13 cellular contexts compared by ENCODE assay signal in the genomic region with DNA sequence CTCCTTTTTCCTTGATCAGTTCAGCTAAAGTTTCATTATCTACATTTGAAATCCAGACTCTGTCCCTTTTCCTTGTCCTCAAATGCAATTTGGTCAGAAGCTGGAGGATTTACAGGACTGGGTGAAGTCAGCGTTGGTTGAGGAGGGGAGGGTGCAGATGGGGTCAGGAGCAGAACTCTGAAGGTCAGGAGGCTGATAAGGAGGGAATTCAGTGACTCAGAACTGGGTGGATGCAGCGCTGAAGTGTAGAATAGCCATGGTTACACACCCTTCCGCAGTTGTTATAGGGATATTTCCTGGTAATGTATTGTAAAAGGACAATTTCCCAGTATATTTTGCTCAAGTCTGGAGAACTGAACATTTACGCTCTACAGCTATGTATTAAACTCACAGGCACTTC.
A peak's percentile ranks its signal among the peaks of the same experiment; 100 is the strongest.
DNase-seq lines count a peak whose midpoint lies in the region; ATAC-seq and TF ChIP-seq lines count a peak whose summit lies in the region.
"Had no signal": no experiment of that assay in that cellular context is flagged by ENCODE, and none has a peak within 500 bp of the region (broad histone marks: within the 10 kb centered on the region; RNA-seq: fewer than 3 reads in every experiment).

No MANE protein-coding gene starts in this region.

- H3K27me3 Mint-ChIP-seq in Caco-2 (ENCODE audit: insufficient read depth, unreplicated experiment): no peaks in the 10 kb centered on the region

- no peak overlapping the region for H4K91ac ChIP-seq in neuronal stem cell (ENCODE audit: low read depth, low read length, poor library complexity)

- no peak overlapping the region for H2AFZ ChIP-seq in neuronal stem cell (ENCODE audit: low read length)

- H3K4me2 ChIP-seq in neuronal stem cell (ENCODE audit: insufficient read depth, low read length, poor library complexity, severe bottlenecking): no peak overlapping the region

- TF ChIP-seq CTCF in Caco-2 (IDR thresholded peaks at IDR 0.05; ENCODE audit: insufficient read depth in 1 of 2, low read depth in 1 of 2, low read length in 1 of 2, severe bottlenecking in 1 of 2, unreplicated experiment in 1 of 2) (no peak), gastrocnemius medialis (IDR thresholded peaks at IDR 0.05 in 4 of 5, conservative IDR thresholded peaks at IDR 0.05 in 1 of 5) (no peak)

- intact Hi-C loops in Caco-2 (cut with micrococcal nuclease; ENCODE audit: unreplicated experiment): no loop called here
- intact Hi-C loops in gastrocnemius medialis (cut with DNase I; ENCODE audit: low total_unique reads): no loop called here

- H3K9me3 ChIP-seq in Caco-2 (peaks cover 8% of the 10 kb centered on the region), mucosa of rectum (ENCODE audit: control insufficient read depth in 2 of 2, low read length in 2 of 2) (no peaks in the 10 kb centered on the region), gastrocnemius medialis (no peaks in the 10 kb centered on the region), neuronal stem cell (replicated peaks in 1 of 2; ENCODE audit: control insufficient read depth in 2 of 2, insufficient read depth in 1 of 2, low read depth in 1 of 2, low read length in 2 of 2) (no peaks in the 10 kb centered on the region)
- H3K9me3 ChIP-seq: vagina had no signal

- H3K9me3 Mint-ChIP-seq in Caco-2 (ENCODE audit: unreplicated experiment): no peaks in the 10 kb centered on the region
- H3K9me3 Mint-ChIP-seq: T-helper 1 cell treated with Interleukin-12 subunit alpha and Interleukin-12 subunit beta and Interleukin-4 antibody, amounts not matched to agents 30 μg/mL and 1 μg/mL, for 36 hours had no signal

- no peak overlapping the region for H4K8ac ChIP-seq in neuronal stem cell (ENCODE audit: low read depth, low read length)

- no peak overlapping the region for H3K23ac ChIP-seq in neuronal stem cell (ENCODE audit: low read depth, low read length, poor library complexity)

- no peak overlapping the region for H2BK15ac ChIP-seq in neuronal stem cell (ENCODE audit: low read length)

- BruUV-seq in Caco-2 (replicated peaks; lab: Mats Ljungman, UMichigan): no TSS peak

- no peak overlapping the region for H3K18ac ChIP-seq in neuronal stem cell (ENCODE audit: low read length)

- no CpG with 5 or more reads among the region's 4 CpGs for WGBS in neuronal stem cell (ENCODE audit: extremely low coverage in 2 of 2, insufficient read length in 2 of 2, insufficient replicate concordance in 1 of 2), 2 donors

- no peaks in the 10 kb centered on the region for H3K36me3 ChIP-seq in Caco-2 (ENCODE audit: control insufficient read depth, insufficient read depth, low read length)
- H3K36me3 ChIP-seq in mucosa of rectum (ENCODE audit: control insufficient read depth in 2 of 2, insufficient read depth in 2 of 2, low read length in 2 of 2): no peaks in the 10 kb centered on the region
- no peaks in the 10 kb centered on the region for H3K36me3 ChIP-seq in gastrocnemius medialis
- no peaks in the 10 kb centered on the region for H3K36me3 ChIP-seq in neuronal stem cell (replicated peaks in 1 of 2; ENCODE audit: control insufficient read depth in 2 of 2, insufficient read depth in 2 of 2, low read length in 2 of 2)
- H3K36me3 ChIP-seq: vagina had no signal

- H3K27ac Mint-ChIP-seq in Caco-2 (ENCODE audit: unreplicated experiment): peak overlapping the region; percentile 63
- H3K27ac Mint-ChIP-seq: T-helper 1 cell treated with Interleukin-12 subunit alpha and Interleukin-12 subunit beta and Interleukin-4 antibody, amounts not matched to agents 30 μg/mL and 1 μg/mL, for 36 hours had no signal

- H2BK5ac ChIP-seq in neuronal stem cell (ENCODE audit: low read length): no peak overlapping the region

- no peak for ATAC-seq in gastrocnemius medialis
- no peak for ATAC-seq in HG02623 (IDR thresholded peaks at IDR 0.05; ENCODE audit: unreplicated experiment)

- H3K27ac ChIP-seq in mucosa of rectum (ENCODE audit: low read depth in 2 of 2, low read length in 2 of 2) (peak overlapping the region; percentile 30 to 45), gastrocnemius medialis (no peak overlapping the region), neuronal stem cell (replicated peaks; ENCODE audit: low read length) (no peak overlapping the region)
- H3K27ac ChIP-seq: vagina had no signal

- no peak overlapping the region for H3K4me3 ChIP-seq in Caco-2 (ENCODE audit: low read depth, low read length)
- no peak overlapping the region for H3K4me3 ChIP-seq in mucosa of rectum (ENCODE audit: low read length in 2 of 2)
- H3K4me3 ChIP-seq in gastrocnemius medialis: no peak overlapping the region
- no peak overlapping the region for H3K4me3 ChIP-seq in neuronal stem cell (ENCODE audit: low read length in 2 of 2)
- H3K4me3 ChIP-seq: vagina had no signal

- H2BK12ac ChIP-seq in neuronal stem cell (ENCODE audit: low read length): no peak overlapping the region

- CTCF ChIA-PET in Caco-2 (lab: Charles Lee): interaction anchor here (1.1 kb wide), 1 partner anchor 90 kb away, joined by 3 read pairs; no protein-coding TSS in a partner anchor

- no peaks in the 10 kb centered on the region for H3K36me3 Mint-ChIP-seq in Caco-2 (ENCODE audit: insufficient read depth, unreplicated experiment)

- no peak overlapping the region for H2BK120ac ChIP-seq in neuronal stem cell (ENCODE audit: low read depth, low read length)

- no peaks in the 10 kb centered on the region for H3K79me1 ChIP-seq in neuronal stem cell (ENCODE audit: low read depth, low read length)

- H3K27me3 ChIP-seq in Caco-2 (replicated peaks; ENCODE audit: control insufficient read depth, insufficient read depth, low read length) (no peaks in the 10 kb centered on the region), mucosa of rectum (ENCODE audit: control insufficient read depth in 2 of 2, insufficient read depth in 2 of 2, low read length in 2 of 2) (no peaks in the 10 kb centered on the region), gastrocnemius medialis (no peaks in the 10 kb centered on the region), neuronal stem cell (ENCODE audit: control insufficient read depth in 3 of 3, insufficient read depth in 3 of 3, low read depth in 1 of 3, low read length in 3 of 3) (no peaks in the 10 kb centered on the region)
- H3K27me3 ChIP-seq: vagina had no signal

- no peak overlapping the region for H2AK5ac ChIP-seq in neuronal stem cell (ENCODE audit: low read depth, low read length)

- DNase-seq in Caco-2 (peak; percentile 70 to 80), SW480 (ENCODE audit: low spot score) (peak; percentile 34), glomerular endothelial cell (ENCODE audit: extremely low read depth, low read depth, low spot score) (peak; percentile 52), gastrocnemius medialis (no peak), NCI-H69 (lab: John Stamatoyannopoulos, UW) (no peak), neuronal stem cell (ENCODE audit: low spot score) (no peak)
- DNase-seq: activated CD4-positive, alpha-beta T cell treated with anti-CD3 and anti-CD28 coated beads, Interleukin-2, amount 50 U/mL, for 1 hour; caudate nucleus had no signal

- TF ChIP-seq POLR2A in gastrocnemius medialis (IDR thresholded peaks at IDR 0.05): no peak

- H3K4me1 Mint-ChIP-seq in Caco-2 (ENCODE audit: low read depth, unreplicated experiment): peaks cover 35% of the 10 kb centered on the region
- H3K4me1 Mint-ChIP-seq: neural crest cell had no signal

- no peak overlapping the region for H3K4ac ChIP-seq in neuronal stem cell (ENCODE audit: low read length)

- H3K14ac ChIP-seq in neuronal stem cell (ENCODE audit: low read length): no peak overlapping the region

- peak overlapping the region; percentile 25 for H3K4me3 Mint-ChIP-seq in Caco-2 (ENCODE audit: unreplicated experiment)
- H3K4me3 Mint-ChIP-seq: neural crest cell; T-helper 1 cell treated with Interleukin-12 subunit alpha and Interleukin-12 subunit beta and Interleukin-4 antibody, amounts not matched to agents 30 μg/mL and 1 μg/mL, for 36 hours had no signal

- no peak overlapping the region for H3K9ac ChIP-seq in mucosa of rectum (ENCODE audit: low read depth in 1 of 2, low read length in 2 of 2)
- H3K9ac ChIP-seq in neuronal stem cell (ENCODE audit: low read depth, low read length, poor library complexity): no peak overlapping the region

- POLR2A ChIA-PET in Caco-2 (lab: Charles Lee): interaction anchor here (0.6 kb wide), 2 partner anchors 225 to 337 kb away, joined by 3 read pairs; no protein-coding TSS in a partner anchor

- in situ Hi-C loops in gastrocnemius medialis (cut with MboI; ENCODE audit: low sequenced_read_pairs in 4 of 4): loop anchor here in 2 of 4 donors (25.0 kb wide), 2 partner anchors 320 to 495 kb away; a partner anchor contains a TSS

- H3K4me1 ChIP-seq in Caco-2 (peaks cover 32% of the 10 kb centered on the region), mucosa of rectum (ENCODE audit: control insufficient read depth in 2 of 2, insufficient read depth in 2 of 2, low read length in 2 of 2) (peaks cover 3 to 20% of the 10 kb centered on the region in 2 donors), gastrocnemius medialis (no peaks in the 10 kb centered on the region), neuronal stem cell (ENCODE audit: control insufficient read depth in 2 of 2, insufficient read depth in 1 of 2, low read depth in 1 of 2, low read length in 2 of 2) (no peaks in the 10 kb centered on the region)
- H3K4me1 ChIP-seq: vagina had no signal

Comparison
In these comparisons a context has a peak if more than half of its experiments do, and no peak if none do; other contexts are left out.
1. DNase-seq: peak in Caco-2 (2 of 2), SW480 (single experiment) and glomerular endothelial cell (single experiment); none in gastrocnemius medialis (0 of 2), NCI-H69 (single experiment) and neuronal stem cell (single experiment).
2. H3K27ac ChIP-seq: peak in mucosa of rectum (2 of 2); none in gastrocnemius medialis (0 of 4) and neuronal stem cell (single experiment).